20 cellular contexts compared by ENCODE assay signal in genomic region chr12:65986047-65986446, GRCh38.
"Had no signal": no experiment of that assay in that cellular context is flagged by ENCODE, and none has a peak within 500 bp of the region (broad histone marks: within the 10 kb centered on the region; RNA-seq: fewer than 3 reads in every experiment).

No MANE protein-coding gene starts in this region.

- ATAC-seq: activated CD8-positive, alpha-beta memory T cell treated with anti-CD3 and anti-CD28 coated beads, Interleukin-2, amount 10 ng/mL, durations not matched to agents 7 days and 5 days; effector memory CD8-positive, alpha-beta T cell; gastrocnemius medialis; left ventricle myocardium superior; stimulated activated naive CD8-positive, alpha-beta T cell treated with anti-CD3 and anti-CD28 coated beads, Interleukin-15, Interleukin-2, amounts not matched to agents 100 U/mL and 50 U/mL, for 24 hours; T-cell had no signal

- H3K4me1 ChIP-seq: gastrocnemius medialis, tibial artery had no signal

- FAIRE-seq: urothelium cell line had no signal

- H3K27me3 ChIP-seq: gastrocnemius medialis, tibial artery had no signal

- H3K27ac ChIP-seq: epithelial cell of prostate, gastrocnemius medialis, tibial artery had no signal

- DNase-seq: activated B cell treated with CpG ODN at 0.5 μM for 24 hours; activated CD4-positive, alpha-beta memory T cell treated with anti-CD3 and anti-CD28 coated beads, Interleukin-2, amount 10 ng/mL, durations not matched to agents 7 days and 5 days; activated CD4-positive, alpha-beta T cell treated with anti-CD3 and anti-CD28 coated beads for 48 hours; activated CD8-positive, alpha-beta memory T cell treated with anti-CD3 and anti-CD28 coated beads, Interleukin-2, amount 10 ng/mL, durations not matched to agents 7 days and 5 days; activated naive CD4-positive, alpha-beta T cell; activated naive CD8-positive, alpha-beta T cell treated with anti-CD3 and anti-CD28 coated beads for 36 hours; amygdala; effector memory CD8-positive, alpha-beta T cell; gastrocnemius medialis; head of caudate nucleus; left ventricle myocardium superior; nephron progenitor cell; nucleus accumbens; stimulated activated CD4-positive, alpha-beta T cell treated with anti-CD3 and anti-CD28 coated beads, Interleukin-2, amount 100 ng/mL, for 24 hours; stimulated activated naive CD8-positive, alpha-beta T cell treated with anti-CD3 and anti-CD28 coated beads, Interleukin-15, Interleukin-2, amounts not matched to agents 100 U/mL and 50 U/mL, for 24 hours; substantia nigra; T-cell; tibial artery had no signal

- H3K36me3 ChIP-seq: gastrocnemius medialis, tibial artery had no signal

- H3K4me3 ChIP-seq: gastrocnemius medialis, tibial artery had no signal

- H3K9me3 ChIP-seq: gastrocnemius medialis, tibial artery had no signal
